In the genomic region with DNA sequence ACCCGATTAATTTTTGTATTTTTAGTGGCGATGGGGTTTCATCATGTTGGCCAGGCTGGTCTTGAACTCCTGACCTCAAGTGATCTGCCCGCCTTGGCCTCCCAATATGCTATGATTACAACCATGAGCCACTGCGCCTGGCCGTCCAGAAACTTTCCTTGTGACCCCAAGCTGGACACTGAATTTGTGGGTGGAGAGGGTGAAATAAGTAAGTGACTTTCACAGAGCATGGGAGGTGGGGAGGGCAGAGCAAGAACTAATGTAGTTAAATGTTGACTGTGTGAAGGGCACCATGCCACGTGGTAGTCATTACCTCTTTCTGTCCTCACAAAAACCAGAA, we compare ENCODE assay signal across 13 cellular contexts. TPM values are rescaled to one million over a fixed set of nuclear protein-coding genes. Genes with fewer than 3 reads are reported as not detected.
DNase-seq lines count a peak whose midpoint lies in the region; ATAC-seq and TF ChIP-seq lines count a peak whose summit lies in the region.
"Had no signal": no experiment of that assay in that cellular context is flagged by ENCODE, and none has a peak within 500 bp of the region (broad histone marks: within the 10 kb centered on the region; RNA-seq: fewer than 3 reads in every experiment).

No MANE protein-coding gene starts in this region.

- H3K9me3 Mint-ChIP-seq in activated CD8-positive, alpha-beta T cell treated with anti-CD3 and anti-CD28 coated beads for 36 hours, result no peaks in the 10 kb centered on the region

- H3K9ac ChIP-seq in mesenchymal stem cell (ENCODE audit: low read length), result peak overlapping the region; percentile 67

- H3K4me3 ChIP-seq in cardiac muscle cell (no peak overlapping the region), heart left ventricle (no peak overlapping the region), mesenchymal stem cell (ENCODE audit: insufficient read depth in 1 of 2, low read depth in 1 of 2, low read length in 2 of 2) (no peak overlapping the region), tibial artery (no peak overlapping the region)
- H3K4me3 ChIP-seq: sigmoid colon had no signal

- H3K4me1 Mint-ChIP-seq in activated CD8-positive, alpha-beta T cell treated with anti-CD3 and anti-CD28 coated beads for 36 hours (ENCODE audit: low read depth), result peaks cover 50% of the 10 kb centered on the region

- H3K27me3 ChIP-seq in cardiac muscle cell, result no peaks in the 10 kb centered on the region
- no peaks in the 10 kb centered on the region for H3K27me3 ChIP-seq in heart left ventricle
- no peaks in the 10 kb centered on the region for H3K27me3 ChIP-seq in mesenchymal stem cell (ENCODE audit: control insufficient read depth in 1 of 2, insufficient read depth in 1 of 2, low read length in 2 of 2)
- no peaks in the 10 kb centered on the region for H3K27me3 ChIP-seq in tibial artery
- H3K27me3 ChIP-seq: sigmoid colon had no signal

- H3K27ac ChIP-seq in cardiac muscle cell (peak overlapping the region; percentile 88), heart left ventricle (peak overlapping the region in 2 of 12 donors; percentile 29 to 77), mesenchymal stem cell (ENCODE audit: low read length, poor library complexity, severe bottlenecking) (no peak overlapping the region), tibial artery (peak overlapping the region; percentile 44 to 61)
- H3K27ac ChIP-seq: sigmoid colon had no signal

- H3K4ac ChIP-seq in mesenchymal stem cell (ENCODE audit: low read depth in 1 of 2, low read length in 2 of 2), result no peak overlapping the region

- H4K8ac ChIP-seq in mesenchymal stem cell (ENCODE audit: low read length), result no peak overlapping the region

- DNase-seq in cardiac muscle cell (ENCODE audit: low read depth in 1 of 2, low spot score in 1 of 2) (no peak), heart left ventricle (no peak), mesenchymal stem cell (no peak), tibial artery (no peak), NCI-H1092 (lab: John Stamatoyannopoulos, UW) (no peak), CD1c-positive myeloid dendritic cell (ENCODE audit: extremely low spot score) (no peak), COLO668 (lab: John Stamatoyannopoulos, UW; ENCODE audit: unreplicated experiment) (no peak)
- no peak for DNase-seq in activated CD8-positive, alpha-beta T cell treated with anti-CD3 and anti-CD28 coated beads for 36 hours
- DNase-seq: Karpas-422, NCI-H2081, SHP77 treated with DMSO at 0.1 percent for 48 hours, sigmoid colon had no signal

- H2BK15ac ChIP-seq in mesenchymal stem cell (ENCODE audit: low read depth, poor library complexity, severe bottlenecking), result no peak overlapping the region

- no peak overlapping the region for H2AK5ac ChIP-seq in mesenchymal stem cell (ENCODE audit: low read length, severe bottlenecking)

- H3K14ac ChIP-seq in mesenchymal stem cell (ENCODE audit: low read length in 2 of 2), result no peak overlapping the region

- ATAC-seq in heart left ventricle, result no peak
- ATAC-seq in activated CD8-positive, alpha-beta T cell treated with anti-CD3 and anti-CD28 coated beads for 36 hours, result no peak

- H3K23ac ChIP-seq in mesenchymal stem cell (ENCODE audit: low read length in 2 of 2), result no peak overlapping the region

- H2BK5ac ChIP-seq in mesenchymal stem cell (ENCODE audit: low read depth, low read length, poor library complexity, severe bottlenecking), result no peak overlapping the region

- peak overlapping the region; percentile 4 for H4K91ac ChIP-seq in mesenchymal stem cell (ENCODE audit: low read length)

- WGBS in heart left ventricle, 4 donors, result 85 to 92% (median 88%) methylated on average over 6 of the region's 6 CpGs
- 82% methylated on average over 6 of the region's 6 CpGs for WGBS in mesenchymal stem cell

- H3K4me1 ChIP-seq in cardiac muscle cell (ENCODE audit: low read depth) (peaks cover 27% of the 10 kb centered on the region), heart left ventricle (peaks cover 0 to 48% (median 23%) of the 10 kb centered on the region in 12 donors), mesenchymal stem cell (ENCODE audit: control insufficient read depth, insufficient read depth, low read depth, low read length) (peaks cover 17% of the 10 kb centered on the region), tibial artery (peaks cover 0 to 48% (median 29%) of the 10 kb centered on the region in 4 donors)

- H3K9me3 ChIP-seq in cardiac muscle cell (ENCODE audit: low read depth) (no peaks in the 10 kb centered on the region), heart left ventricle (no peaks in the 10 kb centered on the region), mesenchymal stem cell (ENCODE audit: control insufficient read depth, low read length) (no peaks in the 10 kb centered on the region), tibial artery (no peaks in the 10 kb centered on the region)
- H3K9me3 ChIP-seq: sigmoid colon had no signal

- peaks cover 11% of the 10 kb centered on the region for H3K36me3 Mint-ChIP-seq in activated CD8-positive, alpha-beta T cell treated with anti-CD3 and anti-CD28 coated beads for 36 hours (ENCODE audit: low read depth)

- H2BK120ac ChIP-seq in mesenchymal stem cell (ENCODE audit: low read depth, low read length), result no peak overlapping the region

- peak overlapping the region; percentile 98 for H3K27ac Mint-ChIP-seq in activated CD8-positive, alpha-beta T cell treated with anti-CD3 and anti-CD28 coated beads for 36 hours

- no peaks in the 10 kb centered on the region for H3K79me1 ChIP-seq in mesenchymal stem cell (replicated peaks; ENCODE audit: low read length, poor library complexity, severe bottlenecking)

- H3K18ac ChIP-seq in mesenchymal stem cell (ENCODE audit: low read depth in 1 of 2, low read length in 2 of 2), result no peak overlapping the region

- H3K4me3 Mint-ChIP-seq in activated CD8-positive, alpha-beta T cell treated with anti-CD3 and anti-CD28 coated beads for 36 hours, result peak overlapping the region; percentile 5

- H3K36me3 ChIP-seq in cardiac muscle cell, result no peaks in the 10 kb centered on the region
- H3K36me3 ChIP-seq in heart left ventricle, result peaks cover 0 to 7% (median 0%) of the 10 kb centered on the region in 9 donors
- H3K36me3 ChIP-seq in mesenchymal stem cell (ENCODE audit: control insufficient read depth in 1 of 2, insufficient read depth in 2 of 2, low read depth in 1 of 2, low read length in 2 of 2), result no peaks in the 10 kb centered on the region
- no peaks in the 10 kb centered on the region for H3K36me3 ChIP-seq in tibial artery
- H3K36me3 ChIP-seq: sigmoid colon had no signal

- intact Hi-C loops in heart left ventricle (cut with DNase I), result no loop called here
- intact Hi-C loops in activated CD8-positive, alpha-beta T cell treated with anti-CD3 and anti-CD28 coated beads for 36 hours (cut with micrococcal nuclease), result loop anchor here (5.0 kb wide), 1 partner anchor 538 kb away; a partner anchor contains a TSS
- intact Hi-C loops in tibial artery (cut with DNase I; ENCODE audit: low total_unique reads), result no loop called here

- H2AFZ ChIP-seq in mesenchymal stem cell (ENCODE audit: low read depth, low read length), result no peak overlapping the region

- POLR2A ChIA-PET in activated CD8-positive, alpha-beta T cell treated with anti-CD3 and anti-CD28 coated beads for 36 hours (lab: Charles Lee), result interaction anchor here (0.5 to 7.6 kb wide), 6 partner anchors 9 to 79 kb away, joined by 3 to 114 read pairs (median 6); a partner anchor contains a TSS

- CTCF ChIA-PET in activated CD8-positive, alpha-beta T cell treated with anti-CD3 and anti-CD28 coated beads for 36 hours (lab: Charles Lee), result interaction anchor here (0.8 to 10.4 kb wide), 8 partner anchors 9 to 530 kb away, joined by 3 to 99 read pairs (median 6); a partner anchor contains a TSS

- TF ChIP-seq POLR2A in heart left ventricle (IDR thresholded peaks at IDR 0.05), result no peak

- no peak overlapping the region for H3K4me2 ChIP-seq in mesenchymal stem cell (ENCODE audit: low read length, poor library complexity, severe bottlenecking)

- H2BK12ac ChIP-seq in mesenchymal stem cell (ENCODE audit: low read length in 2 of 2), result peak overlapping the region in 1 of 2 experiments; percentile 75

- no peak for TF ChIP-seq CTCF in cardiac muscle cell (IDR thresholded peaks at IDR 0.05; ENCODE audit: low read depth, low read length)
- TF ChIP-seq CTCF in heart left ventricle (IDR thresholded peaks at IDR 0.05), result no peak
- no peak for TF ChIP-seq CTCF in activated CD8-positive, alpha-beta T cell treated with anti-CD3 and anti-CD28 coated beads for 36 hours (IDR thresholded peaks at IDR 0.05)
- TF ChIP-seq CTCF in tibial artery (IDR thresholded peaks at IDR 0.05), result no peak

- H3K27me3 Mint-ChIP-seq in activated CD8-positive, alpha-beta T cell treated with anti-CD3 and anti-CD28 coated beads for 36 hours, result no peaks in the 10 kb centered on the region
- H3K27me3 Mint-ChIP-seq: CD4-positive, alpha-beta memory T cell had no signal

RNA-seq across cellular contexts. Expression of a gene that starts 2.7 kb away (rescaled TPM):
- total RNA-seq in cardiac muscle cell (55.4 and 57.7 TPM in 2 replicates), heart left ventricle (10 to 100 TPM; 30.7 to 43.7 (median 36.5) TPM)
- polyA plus RNA-seq in cardiac muscle cell (42.7 and 57.0 TPM in 2 replicates), heart left ventricle (10 to 100 TPM; 36.2 to 51.6 TPM)
- 10 to 100 TPM; 58.1 to 60.6 TPM for total RNA-seq in activated CD8-positive, alpha-beta T cell treated with anti-CD3 and anti-CD28 coated beads for 36 hours
- polyA plus RNA-seq in mesenchymal stem cell (2013, experiment 1 of 2), result 60.0 TPM
- polyA plus RNA-seq in mesenchymal stem cell (2013, experiment 2 of 2), result 63.6 TPM

RNA-seq across cellular contexts. Expression of a gene that starts 4.5 kb away (rescaled TPM):
- 27.5 and 47.4 TPM in 2 replicates for total RNA-seq in cardiac muscle cell
- 33.0 and 38.6 TPM in 2 replicates for polyA plus RNA-seq in cardiac muscle cell
- total RNA-seq in heart left ventricle, result 10 to 100 TPM in 6 of 9 donors, 1 to 10 TPM in 3; 4.6 to 27.0 (median 11.3) TPM
- polyA plus RNA-seq in heart left ventricle, result 10 to 100 TPM; 13.7 to 15.4 TPM
- total RNA-seq in activated CD8-positive, alpha-beta T cell treated with anti-CD3 and anti-CD28 coated beads for 36 hours, result 10 to 100 TPM; 26.6 to 26.7 TPM
- polyA plus RNA-seq in mesenchymal stem cell (2013, experiment 1 of 2), result 54.7 TPM
- polyA plus RNA-seq in mesenchymal stem cell (2013, experiment 2 of 2), result 53.0 TPM

RNA-seq across cellular contexts. Expression of a gene that starts 20.0 kb away (rescaled TPM):
- total RNA-seq in cardiac muscle cell (48.0 and 51.1 TPM in 2 replicates), heart left ventricle (10 to 100 TPM; 18.8 to 36.1 (median 26.1) TPM)
- polyA plus RNA-seq in cardiac muscle cell (47.7 and 58.9 TPM in 2 replicates), heart left ventricle (10 to 100 TPM in 1 of 2 donors, 1 to 10 TPM in 1; 9.7 to 31.4 TPM)
- total RNA-seq in activated CD8-positive, alpha-beta T cell treated with anti-CD3 and anti-CD28 coated beads for 36 hours, result 10 to 100 TPM; 94.9 to 96.7 TPM
- 34.6 TPM for polyA plus RNA-seq in mesenchymal stem cell (2013, experiment 1 of 2)
- polyA plus RNA-seq in mesenchymal stem cell (2013, experiment 2 of 2), result 33.6 TPM

RNA-seq across cellular contexts. Expression of a gene that starts 36.8 kb away (rescaled TPM):
- total RNA-seq in cardiac muscle cell (0.30 TPM in 1 of 2 replicates, not detected in the other), heart left ventricle (under 1 TPM in 2 of 9 donors, not detected in 7; 0.17 to 0.18 TPM)
- polyA plus RNA-seq in cardiac muscle cell (0.07 TPM in 1 of 2 replicates, not detected in the other), heart left ventricle (not detected)
- under 1 TPM in 1 of 2 experiments, not detected in 1; 0.16 TPM for total RNA-seq in activated CD8-positive, alpha-beta T cell treated with anti-CD3 and anti-CD28 coated beads for 36 hours
- polyA plus RNA-seq in mesenchymal stem cell (2013, experiment 1 of 2), result not detected
- polyA plus RNA-seq in mesenchymal stem cell (2013, experiment 2 of 2), result 0.01 TPM
- total RNA-seq: sigmoid colon had no signal
